Comparison of ENCODE assay signal across 1 cellular context in genomic region chr6:17865798-17866725, GRCh38.
TF ChIP-seq lines count a peak whose summit lies in the region.

No MANE protein-coding gene starts in this region.

TF ChIP-seq in SK-N-SH, 30 proteins besides CTCF, POLR2A, EP300 and RAD21 (continued from another document):
- TF ChIP-seq PBX3 (IDR thresholded peaks at IDR 0.05) (peak; percentile 92), YY1 (IDR thresholded peaks at IDR 0.05; ENCODE audit: low read depth) (0 out of 2 replicates have a peak, but pooled peaks have one; percentile 34), FOSL2 (IDR thresholded peaks at IDR 0.05; ENCODE audit: borderline replicate concordance, low read depth) (peak; percentile 97), SIN3A (IDR thresholded peaks at IDR 0.05; ENCODE audit: borderline replicate concordance, low read depth, low read length) (peak; percentile 74; the same call in 1 of the 2 replicates), RXRA (IDR thresholded peaks at IDR 0.05; ENCODE audit: borderline replicate concordance, low read depth) (peak; percentile 93; the same call in 1 of the 2 replicates)
